ENCODE assay signal across 9 cellular contexts in the genomic region with DNA sequence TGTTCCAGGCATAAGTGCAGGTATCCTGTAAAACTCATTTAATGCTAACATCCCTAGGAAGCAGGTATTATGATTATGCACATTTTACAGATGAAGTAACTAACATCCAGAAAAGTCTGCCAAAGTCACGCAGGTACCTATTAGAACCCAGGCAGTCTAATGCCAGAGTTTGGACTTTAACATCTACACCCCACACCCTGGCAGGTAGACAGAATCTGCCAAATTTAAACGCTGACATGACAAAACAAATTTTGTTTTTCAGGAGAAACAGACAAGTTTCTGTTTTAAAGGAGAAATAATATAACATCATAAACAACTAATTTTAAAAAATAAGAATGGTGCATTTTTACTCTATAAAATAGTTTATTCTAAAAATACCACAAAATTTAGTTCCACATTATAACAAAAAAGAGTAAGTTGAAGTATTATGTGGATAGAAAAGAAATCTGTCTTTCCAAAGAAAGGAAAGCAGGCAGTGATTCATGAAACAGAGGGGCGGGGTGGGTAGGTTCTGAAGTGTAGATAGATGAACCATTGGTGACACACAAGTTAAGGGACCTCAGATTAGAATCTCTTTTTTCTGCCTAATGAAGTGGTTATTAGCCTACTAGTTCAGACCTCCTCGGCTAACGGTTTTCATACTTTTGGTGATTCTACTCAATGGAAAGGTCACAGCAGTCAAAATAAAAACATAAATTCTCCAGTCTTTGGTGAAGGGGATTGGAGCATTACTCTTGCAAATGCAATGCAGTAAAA. TPM values are rescaled to one million over a fixed set of nuclear protein-coding genes. Genes with fewer than 3 reads are reported as not detected.
DNase-seq lines count a peak whose midpoint lies in the region; ATAC-seq, FAIRE-seq and TF ChIP-seq lines count a peak whose summit lies in the region.
"Had no signal": no experiment of that assay in that cellular context is flagged by ENCODE, and none has a peak within 500 bp of the region (broad histone marks: within the 10 kb centered on the region; RNA-seq: fewer than 3 reads in every experiment).

No MANE protein-coding gene starts in this region.

- H3K27ac Mint-ChIP-seq in natural killer cell treated with Interleukin-12 subunit alpha and Interleukin-12 subunit beta and Interleukin-15 and Interleukin-18, amount 100 ng/mL, for 72 hours = no peak overlapping the region

- H3K9me3 ChIP-seq in MM.1S (replicated peaks; ENCODE audit: insufficient read depth, low read length) = no peaks in the 10 kb centered on the region
- H3K9me3 ChIP-seq in GM12878 (replicated peaks; ENCODE audit: control insufficient read depth, insufficient read depth, low read length) = no peaks in the 10 kb centered on the region

- peak overlapping the region; percentile 93 for H3K4me3 Mint-ChIP-seq in natural killer cell treated with Interleukin-12 subunit alpha and Interleukin-12 subunit beta and Interleukin-15 and Interleukin-18, amount 100 ng/mL, for 72 hours

- no peaks in the 10 kb centered on the region for H3K27me3 Mint-ChIP-seq in natural killer cell treated with Interleukin-12 subunit alpha and Interleukin-12 subunit beta and Interleukin-15 and Interleukin-18, amount 100 ng/mL, for 72 hours

- H2AFZ ChIP-seq in MM.1S (ENCODE audit: low read length) = peak overlapping the region; percentile 21; the same call in 1 of the 2 replicates
- peak overlapping the region; percentile 41 for H2AFZ ChIP-seq in GM12878 (ENCODE audit: control insufficient read depth, low read depth, low read length)

- intact Hi-C loops in GM12878 (cut with micrococcal nuclease; ENCODE audit: unreplicated experiment) = no loop called here

- peaks cover 13% of the 10 kb centered on the region for H3K36me3 Mint-ChIP-seq in natural killer cell treated with Interleukin-12 subunit alpha and Interleukin-12 subunit beta and Interleukin-15 and Interleukin-18, amount 100 ng/mL, for 72 hours

- no peak for FAIRE-seq in GM12878 (lab: Jason Lieb, UNC)
- FAIRE-seq: colon had no signal

- H3K9me3 Mint-ChIP-seq in natural killer cell treated with Interleukin-12 subunit alpha and Interleukin-12 subunit beta and Interleukin-15 and Interleukin-18, amount 100 ng/mL, for 72 hours = no peaks in the 10 kb centered on the region

- H3K9ac ChIP-seq in MM.1S (ENCODE audit: low read length) (peak overlapping the region; percentile 43), GM12878 (ENCODE audit: control insufficient read depth, insufficient read depth, low read length) (peak overlapping the region; percentile 88)

- H3K79me2 ChIP-seq in MM.1S (ENCODE audit: low read length) (peaks cover 64% of the 10 kb centered on the region), GM12878 (ENCODE audit: control insufficient read depth, insufficient read depth, low read length) (peaks cover 65% of the 10 kb centered on the region)

- H3K9me2 ChIP-seq in MM.1S (replicated peaks; ENCODE audit: insufficient read depth, low read length) = no peaks in the 10 kb centered on the region

- H3K4me2 ChIP-seq in MM.1S (ENCODE audit: low read depth, low read length) (peak overlapping the region; percentile 83), GM12878 (ENCODE audit: control insufficient read depth, insufficient read depth) (peak overlapping the region; percentile 64)

- CTCF ChIA-PET in GM12878 (lab: Yijun Ruan, JAX) = no interaction called here

- in situ Hi-C loops in GM12878 (cut with MboI) = no loop called here

- no peak for TF ChIP-seq POLR2A in GM12878 (IDR thresholded peaks at IDR 0.05; ENCODE audit: low read depth, low read length)

- no peaks in the 10 kb centered on the region for H3K27me3 ChIP-seq in MM.1S (replicated peaks; ENCODE audit: insufficient read depth, low read length)
- no peaks in the 10 kb centered on the region for H3K27me3 ChIP-seq in GM12878 (replicated peaks in 1 of 2; ENCODE audit: control insufficient read depth in 2 of 2, insufficient read depth in 2 of 2, low read length in 1 of 2)

- whole genome bisulfite sequencing in GM12878 (ENCODE audit: insufficient coverage, insufficient replicate concordance, low lambda C conversion rate, missing lambda C conversion rate) = 10% methylated on average over 5 of the region's 5 CpGs

- DNase-seq in MM.1S (peak; percentile 8), GM12878 (ENCODE audit: low read depth, low spot score) (no peak), SHP77 treated with DMSO at 0.1 percent for 48 hours (lab: John Stamatoyannopoulos, UW) (no peak), NCI-H774 (lab: John Stamatoyannopoulos, UW) (no peak)
- DNase-seq in natural killer cell treated with Interleukin-12 subunit alpha and Interleukin-12 subunit beta and Interleukin-15 and Interleukin-18, amount 100 ng/mL, for 72 hours (ENCODE audit: low spot score) = no peak

- TF ChIP-seq RAD21 in GM12878 (IDR thresholded peaks at IDR 0.05; ENCODE audit: insufficient read depth, low read depth, low read length) = no peak

- TF ChIP-seq EP300 in GM12878 (IDR thresholded peaks at IDR 0.05; ENCODE audit: borderline replicate concordance in 1 of 2, control insufficient read depth in 1 of 2, low read depth in 2 of 2, low read length in 2 of 2) = no peak

- H4K20me1 ChIP-seq in MM.1S (ENCODE audit: insufficient read depth, low read length) (no peaks in the 10 kb centered on the region), GM12878 (ENCODE audit: control insufficient read depth, insufficient read depth) (no peaks in the 10 kb centered on the region)

- no TSS peak for BruUV-seq in GM12878 (replicated peaks; lab: Mats Ljungman, UMichigan)

- no peak overlapping the region for H3K27ac ChIP-seq in MM.1S (ENCODE audit: low read length)
- peak overlapping the region; percentile 48; the same call in 1 of the 2 replicates for H3K27ac ChIP-seq in GM12878 (ENCODE audit: control insufficient read depth, insufficient read depth)

- H3K4me1 ChIP-seq in MM.1S (ENCODE audit: low read length) = peaks cover 14% of the 10 kb centered on the region; the same call in 1 of the 2 replicates
- H3K4me1 ChIP-seq in GM12878 (ENCODE audit: control insufficient read depth, insufficient read depth, low read length) = no peaks in the 10 kb centered on the region

- ATAC-seq in GM12878 = no peak
- ATAC-seq in natural killer cell treated with Interleukin-12 subunit alpha and Interleukin-12 subunit beta and Interleukin-15 and Interleukin-18, amount 100 ng/mL, for 72 hours = no peak
- ATAC-seq in GM19463 (IDR thresholded peaks at IDR 0.05; ENCODE audit: unreplicated experiment) = no peak
- ATAC-seq in HG02852 (IDR thresholded peaks at IDR 0.05; ENCODE audit: unreplicated experiment) = no peak

- SMC1A ChIA-PET in GM12878 (lab: Charles Lee; ENCODE audit: uncharacterized antibody, unreplicated experiment) = interaction anchor here (0.9 to 1.7 kb wide), 3 partner anchors 12 to 45 kb away, joined by 3 to 5 read pairs (median 4); no protein-coding TSS in a partner anchor

- peaks cover 11% of the 10 kb centered on the region for H3F3A ChIP-seq in MM.1S (ENCODE audit: insufficient read depth, low read length)

- H3K4me1 Mint-ChIP-seq in natural killer cell treated with Interleukin-12 subunit alpha and Interleukin-12 subunit beta and Interleukin-15 and Interleukin-18, amount 100 ng/mL, for 72 hours (ENCODE audit: low read depth in 2 of 2) = peaks cover 11 to 39% of the 10 kb centered on the region in 2 donors

- TF ChIP-seq CTCF in MM.1S (IDR thresholded peaks at IDR 0.05; ENCODE audit: low read length) (no peak), GM12878 (IDR thresholded peaks at IDR 0.05 in 2 of 3, conservative IDR thresholded peaks at IDR 0.05 in 1 of 3; ENCODE audit: control insufficient read depth in 2 of 3, extremely low read depth in 1 of 3, insufficient read depth in 1 of 3, low read depth in 3 of 3, low read length in 3 of 3) (no peak)

- RAD21 ChIA-PET in GM12878 (lab: Charles Lee; ENCODE audit: unreplicated experiment) = no interaction called here

- H3K36me3 ChIP-seq in MM.1S (replicated peaks; ENCODE audit: insufficient read depth, low read length) (peaks cover 4% of the 10 kb centered on the region), GM12878 (ENCODE audit: control insufficient read depth in 2 of 2, insufficient read depth in 2 of 2, low read length in 1 of 2) (no peaks in the 10 kb centered on the region)

- POLR2A ChIA-PET in GM12878 (lab: Charles Lee) = interaction anchor here (0.7 kb wide), 1 partner anchor 15 kb away, joined by 3 read pairs; no protein-coding TSS in a partner anchor

- peak overlapping the region; percentile 85 for H3K4me3 ChIP-seq in GM08714 (ENCODE audit: low read length)
- H3K4me3 ChIP-seq in MM.1S (ENCODE audit: low read length) = peak overlapping the region; percentile 88
- peak overlapping the region; percentile 100 for H3K4me3 ChIP-seq in GM12878

RNA-seq across cellular contexts. Expression of a gene that starts 1.7 kb away (rescaled TPM):
- 63.9 and 69.3 TPM in 2 replicates for total RNA-seq in GM12878 (2013; cell fraction: nucleolus; rRNA removed)
- total RNA-seq in GM12878 (2014; rRNA removed) = 43.8 and 50.5 TPM in 2 replicates
- total RNA-seq in GM12878 (2014; rRNA removed; fragmentation: Illumina TruSeq; extraction: Trizol) = 54.9 and 55.4 TPM in 2 replicates
- total RNA-seq in GM12878 (2021) = 36.4 and 36.9 TPM in 2 replicates
- 5.3 TPM for polyA plus RNA-seq in GM12878 (2011; ENCODE audit: low read depth)
- polyA plus RNA-seq in GM12878 (2011; rRNA removed) = 26.4 and 51.0 TPM in 2 replicates
- 7.0 and 8.0 TPM in 2 replicates for polyA plus RNA-seq in GM12878 (2011; cell fraction: cytosol; rRNA removed)
- 38.3 and 53.2 TPM in 2 replicates for polyA plus RNA-seq in GM12878 (2011; cell fraction: nucleus; rRNA removed)
- 9.7 and 15.1 TPM in 2 replicates for polyA plus RNA-seq in GM12878 (2012)
- polyA plus RNA-seq in GM12878 (2014; fragmentation: Illumina TruSeq; extraction: Trizol) = 41.1 and 46.4 TPM in 2 replicates
- polyA plus RNA-seq in GM12878 (2014; fragmentation: Nextera tagmentation; extraction: Ambion mirVana) = 10 to 100 TPM; 16.2 to 16.4 TPM
- 21.1 and 24.8 TPM in 2 replicates for polyA plus RNA-seq in GM12878 (2014; rRNA removed)
- polyA plus RNA-seq in GM12878 (2016; fragmentation: Nextera tagmentation; extraction: Ambion mirVana) = 10 to 100 TPM; 25.8 to 26.3 TPM
- polyA minus RNA-seq in GM12878 (2011; rRNA and poly(A)+ RNA removed) = 28.2 and 34.5 TPM in 2 replicates
- 12.3 and 18.1 TPM in 2 replicates for polyA minus RNA-seq in GM12878 (2011; cell fraction: cytosol; rRNA and poly(A)+ RNA removed)
- 39.3 and 54.2 TPM in 2 replicates for polyA minus RNA-seq in GM12878 (2011; cell fraction: nucleus; rRNA and poly(A)+ RNA removed)
- 10 to 100 TPM; 17.6 to 40.7 TPM for total RNA-seq in natural killer cell treated with Interleukin-12 subunit alpha and Interleukin-12 subunit beta and Interleukin-15 and Interleukin-18, amount 100 ng/mL, for 72 hours

RNA-seq across cellular contexts. Expression of a gene that starts 56.3 kb away (rescaled TPM):
- total RNA-seq in GM12878 (2013; cell fraction: nucleolus; rRNA removed) = 19.2 and 20.0 TPM in 2 replicates
- 2.5 and 3.4 TPM in 2 replicates for total RNA-seq in GM12878 (2014; rRNA removed)
- total RNA-seq in GM12878 (2014; rRNA removed; fragmentation: Illumina TruSeq; extraction: Trizol) = 4.2 and 4.8 TPM in 2 replicates
- total RNA-seq in GM12878 (2021) = 3.7 and 3.9 TPM in 2 replicates
- polyA plus RNA-seq in GM12878 (2011; ENCODE audit: low read depth) = 0.85 TPM
- 4.2 and 7.7 TPM in 2 replicates for polyA plus RNA-seq in GM12878 (2011; rRNA removed)
- polyA plus RNA-seq in GM12878 (2011; cell fraction: cytosol; rRNA removed) = 1.1 and 1.7 TPM in 2 replicates
- polyA plus RNA-seq in GM12878 (2011; cell fraction: nucleus; rRNA removed) = 3.6 and 4.0 TPM in 2 replicates
- polyA plus RNA-seq in GM12878 (2012) = 1.6 and 2.4 TPM in 2 replicates
- 2.5 and 3.7 TPM in 2 replicates for polyA plus RNA-seq in GM12878 (2014; fragmentation: Illumina TruSeq; extraction: Trizol)
- polyA plus RNA-seq in GM12878 (2014; fragmentation: Nextera tagmentation; extraction: Ambion mirVana) = 1 to 10 TPM in 1 of 2 experiments, under 1 TPM in 1; 0.91 to 1.2 TPM
- 1.2 TPM in 2 replicates for polyA plus RNA-seq in GM12878 (2014; rRNA removed)
- 1 to 10 TPM; 2.0 to 2.2 TPM for polyA plus RNA-seq in GM12878 (2016; fragmentation: Nextera tagmentation; extraction: Ambion mirVana)
- polyA minus RNA-seq in GM12878 (2011; rRNA and poly(A)+ RNA removed) = 8.9 and 12.7 TPM in 2 replicates
- 3.5 and 4.8 TPM in 2 replicates for polyA minus RNA-seq in GM12878 (2011; cell fraction: cytosol; rRNA and poly(A)+ RNA removed)
- 8.0 and 9.1 TPM in 2 replicates for polyA minus RNA-seq in GM12878 (2011; cell fraction: nucleus; rRNA and poly(A)+ RNA removed)
- 1 to 10 TPM; 5.6 to 5.7 TPM for total RNA-seq in natural killer cell treated with Interleukin-12 subunit alpha and Interleukin-12 subunit beta and Interleukin-15 and Interleukin-18, amount 100 ng/mL, for 72 hours
